In genomic region chr1:228488107-228488817, GRCh38 we compare ENCODE assay signal across 8 cellular contexts. TPM values are rescaled to one million over a fixed set of nuclear protein-coding genes. Genes with fewer than 3 reads are reported as not detected.
DNase-seq lines count a peak whose midpoint lies in the region; ATAC-seq, FAIRE-seq and TF ChIP-seq lines count a peak whose summit lies in the region.

No MANE protein-coding gene starts in this region.

- peak overlapping the region; percentile 53 for H2AK5ac ChIP-seq in IMR-90 (ENCODE audit: low read depth, low read length)

- CTCF ChIA-PET in IMR-90 (lab: Yijun Ruan, JAX): no interaction called here

- no peak overlapping the region for H2BK15ac ChIP-seq in IMR-90 (ENCODE audit: low read depth, low read length)

- TF ChIP-seq POLR2A in IMR-90 (IDR thresholded peaks at IDR 0.05; ENCODE audit: low read depth, low read length): no peak

- no peak overlapping the region for H2BK20ac ChIP-seq in IMR-90 (ENCODE audit: low read depth, low read length)

- peak overlapping the region in 5 of 6 donors; percentile 89 to 100 (median 98) for H3K27ac Mint-ChIP-seq in naive B cell

- no peak for ATAC-seq in IMR-90 (ENCODE audit: low read depth)
- no peak for ATAC-seq in naive B cell (ENCODE audit: low read depth in 2 of 2)

- H4K8ac ChIP-seq in IMR-90 (ENCODE audit: low read depth in 2 of 2, low read length in 2 of 2): peak overlapping the region; percentile 47 to 82

- H3K4me3 ChIP-seq in IMR-90 (ENCODE audit: insufficient read depth, low read depth, low read length) (peak overlapping the region; percentile 70), bronchial epithelial cell (ENCODE audit: low read depth, low read length) (peak overlapping the region; percentile 87)

- peak overlapping the region; percentile 97 for H3K4me2 ChIP-seq in IMR-90 (ENCODE audit: low read depth, low read length)

- H4K91ac ChIP-seq in IMR-90 (ENCODE audit: insufficient read depth, low read depth, low read length): peak overlapping the region; percentile 84

- peak overlapping the region; percentile 100 for H2AFZ ChIP-seq in IMR-90 (replicated peaks; ENCODE audit: low read length, poor library complexity)

- no peak for FAIRE-seq in bronchial epithelial cell (lab: Jason Lieb, UNC)

- H2AK9ac ChIP-seq in IMR-90 (replicated peaks; ENCODE audit: low read depth, low read length, poor library complexity): peak overlapping the region; percentile 93

- H3K4ac ChIP-seq in IMR-90 (ENCODE audit: low read depth, low read length): peak overlapping the region; percentile 81

- peaks cover 20% of the 10 kb centered on the region for H3K9me1 ChIP-seq in IMR-90 (ENCODE audit: insufficient read depth, low read length)

- DNase-seq in DMS79 treated with DMSO at 0.1 percent for 48 hours (lab: John Stamatoyannopoulos, UW) (peak; percentile 48), IMR-90 (no peak), bronchial epithelial cell (ENCODE audit: low read depth) (no peak), naive B cell (no peak), NCI-H446 (lab: John Stamatoyannopoulos, UW) (no peak), NCI-H2196 treated with DMSO at 0.1 percent for 48 hours (lab: John Stamatoyannopoulos, UW; ENCODE audit: unreplicated experiment) (no peak), NCI-H69 (lab: John Stamatoyannopoulos, UW) (no peak), H4 (ENCODE audit: low spot score) (no peak)

- H3K9me3 ChIP-seq in IMR-90 (ENCODE audit: control insufficient read depth, insufficient read depth, low read length): no peaks in the 10 kb centered on the region

- peaks cover 28 to 49% of the 10 kb centered on the region in 2 experiments for H3K79me1 ChIP-seq in IMR-90 (ENCODE audit: low read depth in 1 of 2, low read length in 2 of 2)

- POLR2A ChIA-PET in IMR-90 (lab: Charles Lee; ENCODE audit: unreplicated experiment): interaction anchor here (0.6 kb wide), 1 partner anchor 323 kb away, joined by 22 read pairs; no protein-coding TSS in a partner anchor

- H3K36me3 ChIP-seq in IMR-90 (ENCODE audit: control insufficient read depth, insufficient read depth, low read length) (peaks cover 31% of the 10 kb centered on the region), bronchial epithelial cell (ENCODE audit: control insufficient read depth, insufficient read depth, low read length) (peaks cover 19% of the 10 kb centered on the region)

- peak overlapping the region; percentile 76 for H3K27ac ChIP-seq in IMR-90 (ENCODE audit: insufficient read depth, low read length)

- peak overlapping the region; percentile 68 for H3K23ac ChIP-seq in IMR-90 (ENCODE audit: low read depth, low read length)

- peak overlapping the region; percentile 46; the same call in 1 of the 2 replicates for H4K5ac ChIP-seq in IMR-90 (ENCODE audit: low read depth, low read length)

- 0 out of 2 replicates have a peak overlapping the region, but pooled peaks have one; percentile 14 for H3K56ac ChIP-seq in IMR-90 (ENCODE audit: extremely low read depth, insufficient read depth, low read length)

- in situ Hi-C loops in IMR-90 (cut with MboI; ENCODE audit: low sequenced_read_pairs): no loop called here

- TF ChIP-seq CTCF in IMR-90 (conservative IDR thresholded peaks at IDR 0.05; ENCODE audit: low read depth, low read length): no peak
- TF ChIP-seq CTCF in bronchial epithelial cell (IDR thresholded peaks at IDR 0.05; ENCODE audit: insufficient read depth, low read length, severe bottlenecking): no peak

- peaks cover 5 to 13% of the 10 kb centered on the region in 2 donors for H3K36me3 Mint-ChIP-seq in naive B cell

- TF ChIP-seq RAD21 in IMR-90 (IDR thresholded peaks at IDR 0.05; ENCODE audit: low read length): no peak

- peak overlapping the region; percentile 85 to 96 (median 90) for H3K4me3 Mint-ChIP-seq in naive B cell

- dilution Hi-C loops in IMR-90 (cut with HindIII; ENCODE audit: low sequenced_read_pairs, unreplicated experiment): no loop called here

- H3K4me1 Mint-ChIP-seq in naive B cell: peaks cover 27 to 42% (median 41%) of the 10 kb centered on the region in 3 donors

- peaks cover 0 to 2% (median 0%) of the 10 kb centered on the region in 7 donors for H3K9me3 Mint-ChIP-seq in naive B cell

- peak overlapping the region; percentile 81 for H3K14ac ChIP-seq in IMR-90 (replicated peaks; ENCODE audit: low read depth, low read length)

- H3K4me1 ChIP-seq in IMR-90 (ENCODE audit: control insufficient read depth, insufficient read depth, low read length): peaks cover 18% of the 10 kb centered on the region

- no peak overlapping the region for H2BK120ac ChIP-seq in IMR-90 (ENCODE audit: low read depth, low read length)

- H3K27me3 ChIP-seq in IMR-90 (ENCODE audit: control insufficient read depth, insufficient read depth, low read length) (no peaks in the 10 kb centered on the region), bronchial epithelial cell (ENCODE audit: control insufficient read depth, insufficient read depth, low read length) (no peaks in the 10 kb centered on the region)

- peak overlapping the region; percentile 85 for H3K9ac ChIP-seq in IMR-90 (ENCODE audit: low read depth, low read length)

- peak overlapping the region; percentile 11; the same call in 1 of the 2 replicates for H3K18ac ChIP-seq in IMR-90 (ENCODE audit: low read depth, low read length)

- H4K20me1 ChIP-seq in IMR-90 (ENCODE audit: insufficient read depth, low read length): peaks cover 5% of the 10 kb centered on the region

- peak overlapping the region; percentile 53 for H2BK5ac ChIP-seq in IMR-90 (ENCODE audit: low read depth, low read length, poor library complexity, severe bottlenecking)

- no peaks in the 10 kb centered on the region for H3K27me3 Mint-ChIP-seq in naive B cell

- BruUV-seq in IMR-90 (replicated peaks; lab: Mats Ljungman, UMichigan): no TSS peak

- 3% methylated on average over 5 of the region's 18 CpGs; no CpG with 5 or more reads in 1 of the 2 experiments for WGBS in IMR-90 (ENCODE audit: extremely low coverage in 2 of 2, insufficient read length in 1 of 2), 2 experiments

- intact Hi-C loops in IMR-90 (cut with micrococcal nuclease): no loop called here

TF ChIP-seq in IMR-90, 13 proteins besides CTCF, POLR2A, EP300 and RAD21:
- no peak for TF ChIP-seq CHD1 (IDR thresholded peaks at IDR 0.05; ENCODE audit: low read depth, low read length)
- no peak for TF ChIP-seq SMC3 (IDR thresholded peaks at IDR 0.05; ENCODE audit: low read depth, low read length)
- no peak for TF ChIP-seq RCOR1 (IDR thresholded peaks at IDR 0.05; ENCODE audit: insufficient replicate concordance, low read length)
- no peak for TF ChIP-seq ELK1 (IDR thresholded peaks at IDR 0.05; ENCODE audit: borderline replicate concordance, low read depth, low read length)

RNA-seq across cellular contexts. Expression of gene RNF187, which starts 1.1 kb away (rescaled TPM):
- total RNA-seq in IMR-90 (2012; rRNA removed): 13.6 and 14.0 TPM in 2 replicates
- 55.4 and 60.2 TPM in 2 replicates for polyA plus RNA-seq in IMR-90 (2012; rRNA removed)
- 66.0 and 74.1 TPM in 2 replicates for polyA plus RNA-seq in IMR-90 (2012; cell fraction: cytosol; rRNA removed)
- polyA plus RNA-seq in IMR-90 (2012; cell fraction: nucleus; rRNA removed; ENCODE audit: low replicate concordance): 23.7 and 33.7 TPM in 2 replicates
- 147 and 179 TPM in 2 replicates for total RNA-seq in bronchial epithelial cell
- polyA plus RNA-seq in naive B cell (ENCODE audit: low read depth in 6 of 6): 10 to 100 TPM; 18.1 to 50.1 (median 28.3) TPM
- 44.9 and 80.6 TPM in 2 replicates for total RNA-seq in H4 (2014; rRNA removed; shearing (Covaris generic))
